Comparison of ENCODE assay signal across 8 cellular contexts in the genomic region with DNA sequence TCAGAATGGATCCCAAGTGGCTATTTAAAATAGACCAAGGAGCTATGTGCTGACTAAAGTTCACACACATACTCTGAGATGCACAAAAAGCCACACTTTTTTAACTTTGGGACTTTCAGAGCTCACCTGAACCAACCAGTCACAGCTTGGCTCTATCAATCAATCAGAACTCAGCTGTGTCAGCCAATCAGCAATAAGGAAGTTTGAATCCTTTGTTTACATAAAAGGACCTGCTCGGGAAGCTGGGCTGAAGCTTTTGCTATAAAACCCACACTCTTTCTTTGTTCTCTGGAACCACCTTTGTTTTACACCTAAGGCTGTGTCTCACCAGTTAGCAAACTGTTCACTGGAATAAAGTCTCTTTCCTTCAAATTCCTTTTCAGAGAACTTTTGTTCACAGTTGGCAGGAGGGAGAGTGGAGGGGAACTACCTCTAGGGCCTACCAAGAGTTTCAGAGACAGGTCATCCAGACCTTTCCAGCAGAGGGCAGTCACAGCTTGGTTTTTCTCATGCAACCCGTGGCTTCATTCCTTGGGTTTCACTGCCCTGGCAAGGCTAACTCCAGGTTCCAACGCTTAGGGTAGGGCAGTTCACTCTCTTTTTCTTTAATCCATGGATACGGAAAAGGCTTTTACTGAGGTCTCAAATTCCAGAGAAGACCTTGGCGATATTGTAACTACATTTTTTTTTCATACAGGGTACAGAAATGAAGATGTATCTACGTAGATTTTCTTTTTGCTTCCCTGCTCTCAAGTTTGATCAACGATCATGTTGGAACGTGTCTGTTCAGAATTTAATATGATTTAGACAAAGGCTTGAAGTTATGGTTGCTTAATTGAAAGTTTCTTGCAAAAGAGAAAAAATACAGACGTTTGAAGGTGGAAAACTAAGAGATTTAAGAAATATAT.
A peak's percentile ranks its signal among the peaks of the same experiment; 100 is the strongest.
DNase-seq lines count a peak whose midpoint lies in the region; ATAC-seq and TF ChIP-seq lines count a peak whose summit lies in the region.

No MANE protein-coding gene starts in this region.

- peaks cover 12% of the 10 kb centered on the region for H3K4me1 Mint-ChIP-seq in activated T-helper 2 cell treated with anti-CD3 and anti-CD28 coated beads, Interferon-gamma antibody, Interleukin-2, Interleukin-4, amounts not matched to agents 10 μg/mL and 5 μg/mL and 100 μg/mL, durations not matched to agents 14 hours and 24 hours and 36 hours (ENCODE audit: low read depth)

- TF ChIP-seq CTCF in fibroblast of the aortic adventitia (IDR thresholded peaks at IDR 0.05; ENCODE audit: insufficient read depth, low read length): peak; percentile 74

- peak; percentile 2 for DNase-seq in DMS79 (lab: John Stamatoyannopoulos, UW)
- DNase-seq in Kasumi-1 (lab: John Stamatoyannopoulos, UW): peak; percentile 85 to 89
- DNase-seq in RPMI7951 (ENCODE audit: low read depth): peak; percentile 49
- peak; percentile 57 for DNase-seq in activated T-helper 2 cell treated with anti-CD3 and anti-CD28 coated beads, Interferon-gamma antibody, Interleukin-2, Interleukin-4, amounts not matched to agents 10 μg/mL and 5 μg/mL and 100 μg/mL, durations not matched to agents 14 hours and 24 hours and 36 hours (ENCODE audit: low spot score)
- peak; percentile 81 for DNase-seq in fibroblast of the aortic adventitia (ENCODE audit: low read depth)
- peak; percentile 65 for DNase-seq in stromal cell of bone marrow (ENCODE audit: low read depth)

- H2AFZ ChIP-seq in neuron (ENCODE audit: low read depth, low read length): peak overlapping the region; percentile 20

- no peaks in the 10 kb centered on the region for H3K27me3 Mint-ChIP-seq in activated T-helper 2 cell treated with anti-CD3 and anti-CD28 coated beads, Interferon-gamma antibody, Interleukin-2, Interleukin-4, amounts not matched to agents 10 μg/mL and 5 μg/mL and 100 μg/mL, durations not matched to agents 14 hours and 24 hours and 36 hours (ENCODE audit: low read depth)

- no peaks in the 10 kb centered on the region for H3K9me3 ChIP-seq in neuron (ENCODE audit: low read length)

- H3K36me3 Mint-ChIP-seq in activated T-helper 2 cell treated with anti-CD3 and anti-CD28 coated beads, Interferon-gamma antibody, Interleukin-2, Interleukin-4, amounts not matched to agents 10 μg/mL and 5 μg/mL and 100 μg/mL, durations not matched to agents 14 hours and 24 hours and 36 hours (ENCODE audit: low read depth): no peaks in the 10 kb centered on the region

- H3K4me3 ChIP-seq in fibroblast of the aortic adventitia (ENCODE audit: low read depth, low read length): no peak overlapping the region
- H3K4me3 ChIP-seq in neuron (ENCODE audit: low read length): no peak overlapping the region

- H3K27ac Mint-ChIP-seq in activated T-helper 2 cell treated with anti-CD3 and anti-CD28 coated beads, Interferon-gamma antibody, Interleukin-2, Interleukin-4, amounts not matched to agents 10 μg/mL and 5 μg/mL and 100 μg/mL, durations not matched to agents 14 hours and 24 hours and 36 hours: no peak overlapping the region

- peak; percentile 98 for ATAC-seq in GM21717 (IDR thresholded peaks at IDR 0.05; ENCODE audit: unreplicated experiment)

- H3K4me3 Mint-ChIP-seq in activated T-helper 2 cell treated with anti-CD3 and anti-CD28 coated beads, Interferon-gamma antibody, Interleukin-2, Interleukin-4, amounts not matched to agents 10 μg/mL and 5 μg/mL and 100 μg/mL, durations not matched to agents 14 hours and 24 hours and 36 hours (ENCODE audit: low read depth): no peak overlapping the region

- no peaks in the 10 kb centered on the region for H3K36me3 ChIP-seq in neuron (ENCODE audit: insufficient read depth, low read length)

- no peaks in the 10 kb centered on the region for H3K9me3 Mint-ChIP-seq in activated T-helper 2 cell treated with anti-CD3 and anti-CD28 coated beads, Interferon-gamma antibody, Interleukin-2, Interleukin-4, amounts not matched to agents 10 μg/mL and 5 μg/mL and 100 μg/mL, durations not matched to agents 14 hours and 24 hours and 36 hours

- no peaks in the 10 kb centered on the region for H3K4me1 ChIP-seq in neuron (ENCODE audit: insufficient read depth, low read length)

- intact Hi-C loops in activated T-helper 2 cell treated with anti-CD3 and anti-CD28 coated beads, Interferon-gamma antibody, Interleukin-2, Interleukin-4, amounts not matched to agents 10 μg/mL and 5 μg/mL and 100 μg/mL, durations not matched to agents 14 hours and 24 hours and 36 hours (cut with micrococcal nuclease): loop anchor here (1.0 to 5.0 kb wide), 3 partner anchors 207 to 675 kb away; no protein-coding TSS in a partner anchor

- H3K27me3 ChIP-seq in neuron (ENCODE audit: insufficient read depth, low read length): no peaks in the 10 kb centered on the region

Comparison
In these comparisons a context has a peak if more than half of its experiments do, and no peak if none do; other contexts are left out.
1. DNase-seq: peak in every context shown above with its lines; median percentile 87 in Kasumi-1; 81 in fibroblast of the aortic adventitia; 65 in stromal cell of bone marrow; 57 in activated T-helper 2 cell treated with anti-CD3 and anti-CD28 coated beads, Interferon-gamma antibody, Interleukin-2, Interleukin-4, amounts not matched to agents 10 μg/mL and 5 μg/mL and 100 μg/mL, durations not matched to agents 14 hours and 24 hours and 36 hours; 49 in RPMI7951; 2 in DMS79.